1 cellular context compared by ENCODE assay signal in the genomic region with DNA sequence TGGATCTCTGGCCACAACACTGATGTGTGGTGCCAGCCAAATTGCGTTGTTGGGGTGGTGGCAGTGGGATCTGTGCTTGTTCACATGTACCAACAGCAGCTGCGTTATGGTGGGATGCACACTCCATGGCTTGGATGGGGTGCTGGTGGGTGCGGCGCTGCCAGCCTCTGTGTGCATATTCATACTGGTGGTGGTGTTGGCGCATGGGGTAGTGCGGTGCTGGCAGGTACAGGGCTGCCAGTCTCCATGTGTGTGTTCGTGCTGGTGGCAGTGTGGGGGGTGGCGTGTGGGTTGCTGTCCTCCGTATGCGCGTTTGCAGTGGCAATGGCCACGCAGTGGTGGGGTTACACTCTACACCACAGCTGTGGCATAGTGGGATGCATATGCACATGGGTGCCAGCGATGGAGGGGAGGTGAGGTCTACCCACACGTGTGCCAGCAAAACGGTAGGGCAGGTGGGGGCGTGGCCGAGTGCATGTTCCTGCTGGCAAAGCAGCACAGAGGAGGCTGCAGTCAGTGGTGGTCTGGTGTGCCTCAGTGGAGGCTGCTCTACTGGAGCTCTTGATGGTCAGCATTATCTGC.
TF ChIP-seq lines count a peak whose summit lies in the region.

No MANE protein-coding gene starts in this region.

TF ChIP-seq in H1, 55 proteins besides CTCF, POLR2A, EP300 and RAD21:
- TF ChIP-seq, protein P1, sequence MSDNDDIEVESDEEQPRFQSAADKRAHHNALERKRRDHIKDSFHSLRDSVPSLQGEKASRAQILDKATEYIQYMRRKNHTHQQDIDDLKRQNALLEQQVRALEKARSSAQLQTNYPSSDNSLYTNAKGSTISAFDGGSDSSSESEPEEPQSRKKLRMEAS (IDR thresholded peaks at IDR 0.05), result no peak
- TF ChIP-seq BCL11A (IDR thresholded peaks at IDR 0.05; ENCODE audit: low read depth in 2 of 2, low read length in 2 of 2) (no peak), E2F6 (IDR thresholded peaks at IDR 0.05) (no peak), EZH2 (IDR thresholded peaks at IDR 0.05; ENCODE audit: low read depth, low read length, severe bottlenecking) (no peak), RXRA (IDR thresholded peaks at IDR 0.05; ENCODE audit: insufficient read depth, low read depth, low read length) (no peak), CEBPB (IDR thresholded peaks at IDR 0.05; ENCODE audit: low read depth, low read length) (no peak), SP1 (IDR thresholded peaks at IDR 0.05; ENCODE audit: low read depth, low read length) (no peak), BACH1 (IDR thresholded peaks at IDR 0.05; ENCODE audit: low read length) (no peak)
- TF ChIP-seq, protein P2, sequence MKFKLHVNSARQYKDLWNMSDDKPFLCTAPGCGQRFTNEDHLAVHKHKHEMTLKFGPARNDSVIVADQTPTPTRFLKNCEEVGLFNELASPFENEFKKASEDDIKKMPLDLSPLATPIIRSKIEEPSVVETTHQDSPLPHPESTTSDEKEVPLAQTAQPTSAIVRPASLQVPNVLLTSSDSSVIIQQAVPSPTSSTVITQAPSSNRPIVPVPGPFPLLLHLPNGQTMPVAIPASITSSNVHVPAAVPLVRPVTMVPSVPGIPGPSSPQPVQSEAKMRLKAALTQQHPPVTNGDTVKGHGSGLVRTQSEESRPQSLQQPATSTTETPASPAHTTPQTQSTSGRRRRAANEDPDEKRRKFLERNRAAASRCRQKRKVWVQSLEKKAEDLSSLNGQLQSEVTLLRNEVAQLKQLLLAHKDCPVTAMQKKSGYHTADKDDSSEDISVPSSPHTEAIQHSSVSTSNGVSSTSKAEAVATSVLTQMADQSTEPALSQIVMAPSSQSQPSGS (IDR thresholded peaks at IDR 0.05; ENCODE audit: low read length), result no peak
